Comparison of ENCODE assay signal across 1 cellular context in genomic region chr17:78923660-78924453, GRCh38.
TF ChIP-seq lines count a peak whose summit lies in the region.

No MANE protein-coding gene starts in this region.

TF ChIP-seq in HEK293, 187 proteins besides CTCF, POLR2A, EP300 and RAD21 (continued from another document and continues in another):
- TF ChIP-seq HIC1 (tag by site-specific recombination; IDR thresholded peaks at IDR 0.05) (no peak), ZNF292 (tag by site-specific recombination; IDR thresholded peaks at IDR 0.05; ENCODE audit: borderline replicate concordance, low read depth) (no peak), ZNF146 (tag by site-specific recombination; IDR thresholded peaks at IDR 0.05) (no peak), PRDM10 (tag by site-specific recombination; IDR thresholded peaks at IDR 0.05) (peak; percentile 70), ZNF202 (tag by site-specific recombination; IDR thresholded peaks at IDR 0.05; ENCODE audit: borderline replicate concordance) (no peak), ZNF623 (tag by site-specific recombination; IDR thresholded peaks at IDR 0.05) (no peak), ZNF558 (tag by site-specific recombination; IDR thresholded peaks at IDR 0.05) (no peak), ZNF830 (tag by site-specific recombination; IDR thresholded peaks at IDR 0.05; ENCODE audit: low read depth) (no peak), ZNF747 (tag by site-specific recombination; IDR thresholded peaks at IDR 0.05) (no peak), KLF10 (tag by site-specific recombination; IDR thresholded peaks at IDR 0.05) (no peak), ZNF654 (tag by site-specific recombination; IDR thresholded peaks at IDR 0.05; ENCODE audit: low read depth) (no peak), TRIM28 (IDR thresholded peaks at IDR 0.05; ENCODE audit: borderline replicate concordance, low read length) (no peak), ZNF335 (tag by site-specific recombination; conservative IDR thresholded peaks at IDR 0.05) (0 out of 2 replicates have a peak, but pooled peaks have one; percentile 11), BCL11B (tag by site-specific recombination; IDR thresholded peaks at IDR 0.05; ENCODE audit: low read depth) (no peak), ZNF324 (tag by site-specific recombination; IDR thresholded peaks at IDR 0.05) (no peak), GLI2 (tag by site-specific recombination; IDR thresholded peaks at IDR 0.05; ENCODE audit: borderline replicate concordance, low read depth) (no peak), ZNF366 (tag by site-specific recombination; conservative IDR thresholded peaks at IDR 0.05) (peak; percentile 43), ZNF132 (tag by site-specific recombination; IDR thresholded peaks at IDR 0.05; ENCODE audit: borderline replicate concordance) (no peak), OVOL3 (tag by site-specific recombination; IDR thresholded peaks at IDR 0.05) (no peak), ZNF529 (tag by site-specific recombination; IDR thresholded peaks at IDR 0.05; ENCODE audit: insufficient replicate concordance) (no peak), ZNF621 (tag by site-specific recombination; IDR thresholded peaks at IDR 0.05) (no peak), ZNF660 (tag by site-specific recombination; IDR thresholded peaks at IDR 0.05) (no peak), PBX3 (CRISPR knock-in tag; IDR thresholded peaks at IDR 0.05) (no peak), TCF7L2 (IDR thresholded peaks at IDR 0.05; ENCODE audit: borderline replicate concordance, low read depth, low read length) (no peak), KLF9 (tag by site-specific recombination; IDR thresholded peaks at IDR 0.05; ENCODE audit: low read depth) (peak; percentile 55; the same call in 1 of the 2 replicates), ZNF837 (tag by site-specific recombination; IDR thresholded peaks at IDR 0.05) (no peak), ZNF221 (tag by site-specific recombination; IDR thresholded peaks at IDR 0.05; ENCODE audit: borderline replicate concordance) (no peak), ZNF501 (tag by site-specific recombination; IDR thresholded peaks at IDR 0.05) (no peak), ZNF223 (tag by site-specific recombination; IDR thresholded peaks at IDR 0.05) (no peak), ZNF658 (tag by site-specific recombination; IDR thresholded peaks at IDR 0.05) (no peak), BCL6B (tag by site-specific recombination; IDR thresholded peaks at IDR 0.05) (no peak), ZBTB21 (tag by site-specific recombination; IDR thresholded peaks at IDR 0.05) (no peak), ZNF2 (tag by site-specific recombination; IDR thresholded peaks at IDR 0.05) (no peak), ZFP69B (tag by site-specific recombination; IDR thresholded peaks at IDR 0.05) (no peak), ZNF600 (tag by site-specific recombination; IDR thresholded peaks at IDR 0.05) (0 out of 2 replicates have a peak, but pooled peaks have one; percentile 18), ZSCAN4 (tag by site-specific recombination; IDR thresholded peaks at IDR 0.05) (no peak), YY1 (tag by site-specific recombination; IDR thresholded peaks at IDR 0.05) (no peak), KLF8 (tag by site-specific recombination; IDR thresholded peaks at IDR 0.05) (no peak), ZNF114 (tag by site-specific recombination; IDR thresholded peaks at IDR 0.05) (no peak), OSR2 (tag by site-specific recombination; IDR thresholded peaks at IDR 0.05) (no peak), GLIS1 (tag by site-specific recombination; IDR thresholded peaks at IDR 0.05) (no peak), ZNF138 (tag by site-specific recombination; IDR thresholded peaks at IDR 0.05; ENCODE audit: borderline replicate concordance) (no peak), ZNF530 (tag by site-specific recombination; IDR thresholded peaks at IDR 0.05; ENCODE audit: low read depth) (no peak), ZNF777 (tag by site-specific recombination; IDR thresholded peaks at IDR 0.05; ENCODE audit: borderline replicate concordance) (no peak), ZFP3 (tag by site-specific recombination; IDR thresholded peaks at IDR 0.05; ENCODE audit: low read depth) (no peak), ZNF707 (tag by site-specific recombination; IDR thresholded peaks at IDR 0.05) (no peak), ZEB2 (tag by site-specific recombination; IDR thresholded peaks at IDR 0.05) (no peak), ZNF155 (tag by site-specific recombination; IDR thresholded peaks at IDR 0.05) (no peak), ZIC2 (tag by site-specific recombination; IDR thresholded peaks at IDR 0.05) (0 out of 2 replicates have a peak, but pooled peaks have one; percentile 8), ZNF302 (tag by site-specific recombination; IDR thresholded peaks at IDR 0.05; ENCODE audit: low read depth) (no peak)
- TF ChIP-seq, protein P1, sequence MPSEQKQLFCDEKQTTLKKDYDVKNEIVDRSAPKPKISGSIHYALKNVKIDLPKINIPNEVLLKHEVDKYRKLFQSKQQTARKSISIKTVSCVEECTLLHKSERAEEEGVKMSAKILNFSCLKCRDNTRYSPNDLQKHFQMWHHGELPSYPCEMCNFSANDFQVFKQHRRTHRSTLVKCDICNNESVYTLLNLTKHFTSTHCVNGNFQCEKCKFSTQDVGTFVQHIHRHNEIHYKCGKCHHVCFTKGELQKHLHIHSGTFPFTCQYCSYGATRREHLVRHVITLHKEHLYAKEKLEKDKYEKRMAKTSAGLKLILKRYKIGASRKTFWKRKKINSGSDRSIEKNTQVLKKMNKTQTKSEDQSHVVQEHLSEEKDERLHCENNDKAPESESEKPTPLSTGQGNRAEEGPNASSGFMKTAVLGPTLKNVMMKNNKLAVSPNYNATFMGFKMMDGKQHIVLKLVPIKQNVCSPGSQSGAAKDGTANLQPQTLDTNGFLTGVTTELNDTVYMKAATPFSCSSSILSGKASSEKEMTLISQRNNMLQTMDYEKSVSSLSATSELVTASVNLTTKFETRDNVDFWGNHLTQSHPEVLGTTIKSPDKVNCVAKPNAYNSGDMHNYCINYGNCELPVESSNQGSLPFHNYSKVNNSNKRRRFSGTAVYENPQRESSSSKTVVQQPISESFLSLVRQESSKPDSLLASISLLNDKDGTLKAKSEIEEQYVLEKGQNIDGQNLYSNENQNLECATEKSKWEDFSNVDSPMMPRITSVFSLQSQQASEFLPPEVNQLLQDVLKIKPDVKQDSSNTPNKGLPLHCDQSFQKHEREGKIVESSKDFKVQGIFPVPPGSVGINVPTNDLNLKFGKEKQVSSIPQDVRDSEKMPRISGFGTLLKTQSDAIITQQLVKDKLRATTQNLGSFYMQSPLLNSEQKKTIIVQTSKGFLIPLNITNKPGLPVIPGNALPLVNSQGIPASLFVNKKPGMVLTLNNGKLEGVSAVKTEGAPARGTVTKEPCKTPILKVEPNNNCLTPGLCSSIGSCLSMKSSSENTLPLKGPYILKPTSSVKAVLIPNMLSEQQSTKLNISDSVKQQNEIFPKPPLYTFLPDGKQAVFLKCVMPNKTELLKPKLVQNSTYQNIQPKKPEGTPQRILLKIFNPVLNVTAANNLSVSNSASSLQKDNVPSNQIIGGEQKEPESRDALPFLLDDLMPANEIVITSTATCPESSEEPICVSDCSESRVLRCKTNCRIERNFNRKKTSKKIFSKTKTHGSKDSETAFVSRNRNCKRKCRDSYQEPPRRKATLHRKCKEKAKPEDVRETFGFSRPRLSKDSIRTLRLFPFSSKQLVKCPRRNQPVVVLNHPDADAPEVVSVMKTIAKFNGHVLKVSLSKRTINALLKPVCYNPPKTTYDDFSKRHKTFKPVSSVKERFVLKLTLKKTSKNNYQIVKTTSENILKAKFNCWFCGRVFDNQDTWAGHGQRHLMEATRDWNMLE (tag by site-specific recombination; conservative IDR thresholded peaks at IDR 0.05; ENCODE audit: low read depth) = no peak
- TF ChIP-seq, protein P2, sequence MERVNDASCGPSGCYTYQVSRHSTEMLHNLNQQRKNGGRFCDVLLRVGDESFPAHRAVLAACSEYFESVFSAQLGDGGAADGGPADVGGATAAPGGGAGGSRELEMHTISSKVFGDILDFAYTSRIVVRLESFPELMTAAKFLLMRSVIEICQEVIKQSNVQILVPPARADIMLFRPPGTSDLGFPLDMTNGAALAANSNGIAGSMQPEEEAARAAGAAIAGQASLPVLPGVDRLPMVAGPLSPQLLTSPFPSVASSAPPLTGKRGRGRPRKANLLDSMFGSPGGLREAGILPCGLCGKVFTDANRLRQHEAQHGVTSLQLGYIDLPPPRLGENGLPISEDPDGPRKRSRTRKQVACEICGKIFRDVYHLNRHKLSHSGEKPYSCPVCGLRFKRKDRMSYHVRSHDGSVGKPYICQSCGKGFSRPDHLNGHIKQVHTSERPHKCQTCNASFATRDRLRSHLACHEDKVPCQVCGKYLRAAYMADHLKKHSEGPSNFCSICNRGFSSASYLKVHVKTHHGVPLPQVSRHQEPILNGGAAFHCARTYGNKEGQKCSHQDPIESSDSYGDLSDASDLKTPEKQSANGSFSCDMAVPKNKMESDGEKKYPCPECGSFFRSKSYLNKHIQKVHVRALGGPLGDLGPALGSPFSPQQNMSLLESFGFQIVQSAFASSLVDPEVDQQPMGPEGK (tag by site-specific recombination; IDR thresholded peaks at IDR 0.05) = peak; percentile 46
